In genomic region chr19:46935066-46935663, GRCh38 we compare ENCODE assay signal across 11 cellular contexts.
DNase-seq lines count a peak whose midpoint lies in the region; ATAC-seq and TF ChIP-seq lines count a peak whose summit lies in the region.
"Had no signal": no experiment of that assay in that cellular context is flagged by ENCODE, and none has a peak within 500 bp of the region (broad histone marks: within the 10 kb centered on the region; RNA-seq: fewer than 3 reads in every experiment).

No MANE protein-coding gene starts in this region.

- intact Hi-C loops in left cardiac atrium (cut with DNase I), result no loop called here

- 65% methylated on average over 7 of the region's 7 CpGs for WGBS in hepatocyte (ENCODE audit: low lambda C conversion rate, missing lambda C conversion rate)
- 64% methylated on average over 7 of the region's 7 CpGs for WGBS in urinary bladder

- H3K9ac ChIP-seq in SU-DHL-6 (ENCODE audit: low read length), result peak overlapping the region; percentile 10; the same call in 1 of the 2 replicates

- H2AFZ ChIP-seq in SU-DHL-6 (ENCODE audit: low read depth, low read length, severe bottlenecking), result no peak overlapping the region
- no peak overlapping the region for H2AFZ ChIP-seq in hepatocyte

- H3K9me3 ChIP-seq in cardiac muscle cell (ENCODE audit: low read depth) (no peaks in the 10 kb centered on the region), SU-DHL-6 (ENCODE audit: insufficient read depth, low read length) (no peaks in the 10 kb centered on the region), hepatocyte (ENCODE audit: low read depth) (no peaks in the 10 kb centered on the region)
- H3K9me3 ChIP-seq: pancreas had no signal

- DNase-seq in cardiac muscle cell (ENCODE audit: low read depth in 1 of 2, low spot score in 1 of 2) (no peak), left cardiac atrium (no peak), hepatocyte (ENCODE audit: low spot score) (no peak), nucleus accumbens (lab: John Stamatoyannopoulos, UW) (no peak), islet precursor cell (no peak), hippocampal formation (lab: John Stamatoyannopoulos, UW) (no peak)
- DNase-seq: MV-4-11, NCI-H526, pancreas had no signal

- H3K4me2 ChIP-seq in SU-DHL-6 (ENCODE audit: low read depth, low read length, poor library complexity, severe bottlenecking), result peak overlapping the region; percentile 26
- peak overlapping the region; percentile 12 for H3K4me2 ChIP-seq in hepatocyte

- H3K4me1 ChIP-seq in cardiac muscle cell (ENCODE audit: low read depth) (peaks cover 26% of the 10 kb centered on the region), hepatocyte (ENCODE audit: insufficient read depth) (peaks cover 12% of the 10 kb centered on the region), urinary bladder (ENCODE audit: insufficient read depth) (peaks cover 1% of the 10 kb centered on the region)
- H3K4me1 ChIP-seq: pancreas had no signal

- H4K20me1 ChIP-seq in SU-DHL-6 (ENCODE audit: low read depth, low read length) (no peaks in the 10 kb centered on the region; the same call in 1 of the 2 replicates), hepatocyte (ENCODE audit: insufficient read depth, poor library complexity, severe bottlenecking) (peaks cover 66% of the 10 kb centered on the region)

- no peak for ATAC-seq in left cardiac atrium
- ATAC-seq: pancreas had no signal

- H3K27me3 ChIP-seq in cardiac muscle cell (no peaks in the 10 kb centered on the region), SU-DHL-6 (ENCODE audit: low read length) (no peaks in the 10 kb centered on the region), hepatocyte (no peaks in the 10 kb centered on the region)
- H3K27me3 ChIP-seq: pancreas had no signal

- H3K27ac ChIP-seq in cardiac muscle cell (peak overlapping the region; percentile 48), SU-DHL-6 (ENCODE audit: low read depth, low read length) (peak overlapping the region; percentile 21; the same call in 1 of the 2 replicates), hepatocyte (peak overlapping the region; percentile 51), urinary bladder (ENCODE audit: low read depth) (peak overlapping the region; percentile 72)
- H3K27ac ChIP-seq: pancreas had no signal

- peaks cover 4% of the 10 kb centered on the region; the same call in 1 of the 2 replicates for H3F3A ChIP-seq in SU-DHL-6 (ENCODE audit: insufficient read depth)

- H3K36me3 ChIP-seq in cardiac muscle cell (no peaks in the 10 kb centered on the region), SU-DHL-6 (ENCODE audit: low read length) (no peaks in the 10 kb centered on the region), hepatocyte (replicated peaks; ENCODE audit: insufficient read depth, low read depth) (no peaks in the 10 kb centered on the region), urinary bladder (ENCODE audit: insufficient read depth) (no peaks in the 10 kb centered on the region)
- H3K36me3 ChIP-seq: pancreas had no signal

- TF ChIP-seq CTCF in cardiac muscle cell (IDR thresholded peaks at IDR 0.05; ENCODE audit: low read depth, low read length), result no peak
- TF ChIP-seq CTCF in SU-DHL-6 (IDR thresholded peaks at IDR 0.05; ENCODE audit: insufficient read depth, low read length, poor library complexity, severe bottlenecking), result no peak
- TF ChIP-seq CTCF in hepatocyte (IDR thresholded peaks at IDR 0.05; ENCODE audit: poor library complexity), result no peak

- H3K4me3 ChIP-seq in cardiac muscle cell, result no peak overlapping the region
- no peak overlapping the region for H3K4me3 ChIP-seq in SU-DHL-6 (ENCODE audit: insufficient read depth, low read length, poor library complexity, severe bottlenecking)
- no peak overlapping the region for H3K4me3 ChIP-seq in hepatocyte
- H3K4me3 ChIP-seq in urinary bladder (ENCODE audit: low read depth, low read length), result no peak overlapping the region
- H3K4me3 ChIP-seq: pancreas had no signal

- H3K79me2 ChIP-seq in SU-DHL-6 (ENCODE audit: insufficient read depth, low read length) (peaks cover 76% of the 10 kb centered on the region), hepatocyte (peaks cover 99% of the 10 kb centered on the region)

- H3K9me2 ChIP-seq in SU-DHL-6 (replicated peaks; ENCODE audit: insufficient read depth, low read length), result no peaks in the 10 kb centered on the region
- no peaks in the 10 kb centered on the region for H3K9me2 ChIP-seq in hepatocyte (replicated peaks; ENCODE audit: insufficient read depth)

Comparison
In these comparisons a context has a peak if more than half of its experiments do, and no peak if none do; other contexts are left out.
1. H3K27ac ChIP-seq: peak in every context shown above with its lines; median percentile 72 in urinary bladder; 51 in hepatocyte; 48 in cardiac muscle cell; 21 in SU-DHL-6.